8 cellular contexts compared by ENCODE assay signal in the genomic region with DNA sequence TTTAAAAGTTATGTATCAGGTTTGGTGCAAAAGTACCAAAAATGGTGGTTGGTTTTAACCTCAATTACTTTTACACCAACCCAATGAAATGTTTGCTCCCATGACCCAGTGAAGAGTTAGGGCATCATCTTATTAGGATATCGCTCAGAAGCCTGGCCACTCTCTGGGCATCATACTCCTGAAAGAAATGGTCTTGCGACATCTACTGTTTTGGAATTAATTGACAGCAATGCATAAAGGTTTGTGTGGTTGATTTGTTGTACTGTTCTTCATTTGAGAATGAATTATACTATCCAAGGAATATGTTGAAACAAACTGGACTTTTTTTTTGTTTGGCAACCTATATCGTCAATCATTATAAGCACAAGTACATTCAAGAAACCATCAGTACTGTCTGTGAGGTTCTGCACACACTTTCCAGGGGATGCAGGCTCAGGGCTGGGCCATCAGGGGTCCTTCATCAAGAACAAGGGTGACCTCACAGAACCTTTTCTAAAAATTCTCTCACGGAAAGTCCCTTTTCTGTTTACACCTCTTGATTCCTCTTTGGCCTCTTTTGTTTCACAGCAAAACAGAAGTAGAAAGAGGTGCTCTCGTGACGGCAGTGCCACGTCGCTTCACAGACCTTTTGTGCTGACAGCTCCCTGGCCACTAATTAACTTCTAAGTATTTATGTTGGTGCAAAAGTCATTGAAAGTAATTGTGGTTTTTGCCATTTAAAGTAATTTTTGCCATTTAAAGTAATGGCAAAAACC.
DNase-seq lines count a peak whose midpoint lies in the region; ATAC-seq and TF ChIP-seq lines count a peak whose summit lies in the region.

No MANE protein-coding gene starts in this region.

- H3K9me3 ChIP-seq in SJSA1 (replicated peaks): no peaks in the 10 kb centered on the region
- H3K9me3 ChIP-seq in fibroblast of lung (ENCODE audit: control insufficient read depth, insufficient read depth, low read depth, low read length): no peaks in the 10 kb centered on the region

- ATAC-seq in GM18907 (IDR thresholded peaks at IDR 0.05; ENCODE audit: unreplicated experiment) (peak; percentile 94), HG02798 (IDR thresholded peaks at IDR 0.05; ENCODE audit: poor library complexity, unreplicated experiment) (peak; percentile 95)

- no peaks in the 10 kb centered on the region for H3K36me3 ChIP-seq in SJSA1
- no peaks in the 10 kb centered on the region for H3K36me3 ChIP-seq in fibroblast of lung (ENCODE audit: control insufficient read depth, insufficient read depth, low read length)

- no peak overlapping the region for H2AFZ ChIP-seq in fibroblast of lung (ENCODE audit: low read length)

- no peak for TF ChIP-seq CTCF in fibroblast of lung (conservative IDR thresholded peaks at IDR 0.05 in 1 of 2, IDR thresholded peaks at IDR 0.05 in 1 of 2; ENCODE audit: low read depth in 1 of 2, low read length in 2 of 2)

- H3K9ac ChIP-seq in fibroblast of lung (ENCODE audit: insufficient read depth, low read length): no peak overlapping the region

- H3K79me2 ChIP-seq in fibroblast of lung (ENCODE audit: control insufficient read depth, insufficient read depth, low read length): no peaks in the 10 kb centered on the region

- H3K4me2 ChIP-seq in fibroblast of lung (ENCODE audit: extremely low read depth, insufficient read depth, low read length): no peak overlapping the region

- no peak overlapping the region for H3K4me3 ChIP-seq in SJSA1
- H3K4me3 ChIP-seq in fibroblast of lung (replicated peaks in 1 of 4; ENCODE audit: control extremely low read depth in 1 of 4, insufficient read depth in 1 of 4, low read depth in 3 of 4, low read length in 4 of 4): no peak overlapping the region

- H3K27me3 ChIP-seq in SJSA1 (replicated peaks): no peaks in the 10 kb centered on the region
- no peaks in the 10 kb centered on the region for H3K27me3 ChIP-seq in fibroblast of lung (ENCODE audit: control insufficient read depth, insufficient read depth, low read length)

- peak in 1 of 2 experiments; percentile 32 for DNase-seq in SJSA1 (ENCODE audit: low read depth in 1 of 2, low spot score in 2 of 2)
- DNase-seq in fibroblast of lung (ENCODE audit: low read depth in 2 of 2): peak; percentile 33 to 65
- peak; percentile 25 for DNase-seq in stimulated activated CD4-positive, alpha-beta T cell treated with anti-CD3 and anti-CD28 coated beads, Interleukin-4, amount 100 ng/mL, for 1 hour
- DNase-seq in HCEC 1CT: no peak
- DNase-seq in hippocampal formation (lab: John Stamatoyannopoulos, UW): no peak
- DNase-seq in SIG-M5 treated with dmso at 0.1 percent for 504 hours (lab: John Stamatoyannopoulos, UW; ENCODE audit: unreplicated experiment): no peak

- H4K20me1 ChIP-seq in fibroblast of lung (ENCODE audit: control insufficient read depth, extremely low read depth, insufficient read depth, low read length): no peaks in the 10 kb centered on the region

- H3K4me1 ChIP-seq in SJSA1 (replicated peaks) (peaks cover 32% of the 10 kb centered on the region), fibroblast of lung (ENCODE audit: control insufficient read depth, extremely low read depth, insufficient read depth, low read length) (peaks cover 10% of the 10 kb centered on the region)

- H3K27ac ChIP-seq in SJSA1 (0 out of 2 replicates have a peak overlapping the region, but pooled peaks have one; percentile 19), fibroblast of lung (ENCODE audit: insufficient read depth, low read length) (no peak overlapping the region)

Comparison
In these comparisons a context has a peak if more than half of its experiments do, and no peak if none do; other contexts are left out.
1. DNase-seq: peak in fibroblast of lung (2 of 2) and stimulated activated CD4-positive, alpha-beta T cell treated with anti-CD3 and anti-CD28 coated beads, Interleukin-4, amount 100 ng/mL, for 1 hour (single experiment); none in HCEC 1CT (single experiment), hippocampal formation (0 of 2) and SIG-M5 treated with dmso at 0.1 percent for 504 hours (single experiment).